ENCODE assay signal across 18 cellular contexts in genomic region chr15:55873024-55873745, GRCh38.
DNase-seq lines count a peak whose midpoint lies in the region; ATAC-seq and TF ChIP-seq lines count a peak whose summit lies in the region.
"Had no signal": no experiment of that assay in that cellular context is flagged by ENCODE, and none has a peak within 500 bp of the region (broad histone marks: within the 10 kb centered on the region; RNA-seq: fewer than 3 reads in every experiment).

No MANE protein-coding gene starts in this region.

- peak in 1 of 2 experiments; percentile 41 for DNase-seq in Caco-2
- peak; percentile 17 to 39 for DNase-seq in fibroblast of lung (ENCODE audit: low read depth in 2 of 2)
- DNase-seq in NCI-H146 treated with DMSO at 0.1 percent for 48 hours (lab: John Stamatoyannopoulos, UW; ENCODE audit: unreplicated experiment): no peak
- DNase-seq in stimulated activated CD8-positive, alpha-beta memory T cell treated with anti-CD3 and anti-CD28 coated beads, Interleukin-4, amount 100 ng/mL, for 48 hours: no peak
- no peak for DNase-seq in AG08395 (ENCODE audit: low spot score)
- DNase-seq: activated naive CD8-positive, alpha-beta T cell treated with anti-CD3 and anti-CD28 coated beads, Interleukin-2, amount 10 ng/mL, durations not matched to agents 7 days and 5 days; activated T-cell treated with anti-CD3 and anti-CD28 coated beads, Interleukin-2, amount 50 U/mL, for 72 hours; caudate nucleus; CD4-positive, alpha-beta memory T cell; effector memory CD4-positive, alpha-beta T cell; EL; foreskin fibroblast; left colon; NCI-H1694 had no signal

- intact Hi-C loops in Caco-2 (cut with micrococcal nuclease; ENCODE audit: unreplicated experiment): no loop called here

- no peak overlapping the region for H2AFZ ChIP-seq in fibroblast of lung (ENCODE audit: low read length)
- H2AFZ ChIP-seq in parathyroid adenoma: peak overlapping the region; percentile 79

- BruUV-seq in Caco-2 (replicated peaks; lab: Mats Ljungman, UMichigan): no TSS peak

- TF ChIP-seq CTCF in Caco-2 (IDR thresholded peaks at IDR 0.05; ENCODE audit: insufficient read depth in 1 of 2, low read depth in 1 of 2, low read length in 1 of 2, severe bottlenecking in 1 of 2, unreplicated experiment in 1 of 2): no peak
- no peak for TF ChIP-seq CTCF in fibroblast of lung (conservative IDR thresholded peaks at IDR 0.05 in 1 of 2, IDR thresholded peaks at IDR 0.05 in 1 of 2; ENCODE audit: low read depth in 1 of 2, low read length in 2 of 2)
- TF ChIP-seq CTCF in parathyroid adenoma (IDR thresholded peaks at IDR 0.05): no peak

- H3K27me3 ChIP-seq in Caco-2 (replicated peaks; ENCODE audit: control insufficient read depth, insufficient read depth, low read length) (no peaks in the 10 kb centered on the region), fibroblast of lung (ENCODE audit: control insufficient read depth, insufficient read depth, low read length) (no peaks in the 10 kb centered on the region), parathyroid adenoma (ENCODE audit: control insufficient read depth, insufficient read depth, low read length) (no peaks in the 10 kb centered on the region)

- no peaks in the 10 kb centered on the region for H3K36me3 ChIP-seq in Caco-2 (ENCODE audit: control insufficient read depth, insufficient read depth, low read length)
- no peaks in the 10 kb centered on the region for H3K36me3 ChIP-seq in fibroblast of lung (ENCODE audit: control insufficient read depth, insufficient read depth, low read length)
- no peaks in the 10 kb centered on the region for H3K36me3 ChIP-seq in parathyroid adenoma (ENCODE audit: control insufficient read depth, insufficient read depth, low read length)

- POLR2A ChIA-PET in Caco-2 (lab: Charles Lee): no interaction called here

- H3K9ac ChIP-seq in fibroblast of lung (ENCODE audit: insufficient read depth, low read length) (no peak overlapping the region), parathyroid adenoma (no peak overlapping the region)

- H4K20me1 ChIP-seq in fibroblast of lung (ENCODE audit: control insufficient read depth, extremely low read depth, insufficient read depth, low read length): no peaks in the 10 kb centered on the region

- H3K4me1 ChIP-seq in Caco-2 (peaks cover 16% of the 10 kb centered on the region), fibroblast of lung (ENCODE audit: control insufficient read depth, extremely low read depth, insufficient read depth, low read length) (no peaks in the 10 kb centered on the region), parathyroid adenoma (no peaks in the 10 kb centered on the region)

- H3K4me3 Mint-ChIP-seq in Caco-2 (ENCODE audit: unreplicated experiment): peak overlapping the region; percentile 27
- H3K4me3 Mint-ChIP-seq: activated naive CD8-positive, alpha-beta T cell treated with anti-CD3 and anti-CD28 coated beads, Interleukin-2, amount 10 ng/mL, durations not matched to agents 7 days and 5 days; activated T-cell treated with anti-CD3 and anti-CD28 coated beads, Interleukin-2, amount 50 U/mL, for 72 hours; CD4-positive, alpha-beta memory T cell had no signal

- H3K36me3 Mint-ChIP-seq in Caco-2 (ENCODE audit: insufficient read depth, unreplicated experiment): no peaks in the 10 kb centered on the region

- H3K9me3 ChIP-seq in Caco-2 (no peaks in the 10 kb centered on the region), fibroblast of lung (ENCODE audit: control insufficient read depth, insufficient read depth, low read depth, low read length) (no peaks in the 10 kb centered on the region), parathyroid adenoma (ENCODE audit: control insufficient read depth, low read length) (no peaks in the 10 kb centered on the region)

- H3K4me3 ChIP-seq in Caco-2 (ENCODE audit: low read depth, low read length) (no peak overlapping the region), fibroblast of lung (replicated peaks in 1 of 4; ENCODE audit: control extremely low read depth in 1 of 4, insufficient read depth in 1 of 4, low read depth in 3 of 4, low read length in 4 of 4) (no peak overlapping the region), parathyroid adenoma (ENCODE audit: low read depth, low read length) (peak overlapping the region; percentile 45)

- ATAC-seq in SK-N-SH treated with all-trans-retinoic acid at 6 μM for 48 hours (peak; percentile 55), HG02970 (IDR thresholded peaks at IDR 0.05; ENCODE audit: low FRiP score, unreplicated experiment) (no peak)
- ATAC-seq: activated T-cell treated with anti-CD3 and anti-CD28 coated beads, Interleukin-2, amount 50 U/mL, for 72 hours; left colon had no signal

- H3K27ac Mint-ChIP-seq in Caco-2 (ENCODE audit: unreplicated experiment): no peak overlapping the region
- H3K27ac Mint-ChIP-seq: activated naive CD8-positive, alpha-beta T cell treated with anti-CD3 and anti-CD28 coated beads, Interleukin-2, amount 10 ng/mL, durations not matched to agents 7 days and 5 days; activated T-cell treated with anti-CD3 and anti-CD28 coated beads, Interleukin-2, amount 50 U/mL, for 72 hours; progenitor cell of endocrine pancreas had no signal

- H3K4me1 Mint-ChIP-seq in Caco-2 (ENCODE audit: low read depth, unreplicated experiment): peaks cover 25% of the 10 kb centered on the region
- H3K4me1 Mint-ChIP-seq: activated naive CD8-positive, alpha-beta T cell treated with anti-CD3 and anti-CD28 coated beads, Interleukin-2, amount 10 ng/mL, durations not matched to agents 7 days and 5 days had no signal

- H3K79me2 ChIP-seq in fibroblast of lung (ENCODE audit: control insufficient read depth, insufficient read depth, low read length) (no peaks in the 10 kb centered on the region), parathyroid adenoma (no peaks in the 10 kb centered on the region)

- CTCF ChIA-PET in Caco-2 (lab: Charles Lee): interaction anchor here (1.2 kb wide), 1 partner anchor 25 kb away, joined by 3 read pairs; no protein-coding TSS in a partner anchor

- H3K4me2 ChIP-seq in fibroblast of lung (ENCODE audit: extremely low read depth, insufficient read depth, low read length) (no peak overlapping the region), parathyroid adenoma (ENCODE audit: low read length) (peak overlapping the region; percentile 70)

- H3K27ac ChIP-seq in fibroblast of lung (ENCODE audit: insufficient read depth, low read length): no peak overlapping the region
- H3K27ac ChIP-seq in parathyroid adenoma: peak overlapping the region; percentile 85

- H3K9me3 Mint-ChIP-seq in Caco-2 (ENCODE audit: unreplicated experiment): no peaks in the 10 kb centered on the region
- H3K9me3 Mint-ChIP-seq: activated naive CD8-positive, alpha-beta T cell treated with anti-CD3 and anti-CD28 coated beads, Interleukin-2, amount 10 ng/mL, durations not matched to agents 7 days and 5 days; activated T-cell treated with anti-CD3 and anti-CD28 coated beads, Interleukin-2, amount 50 U/mL, for 72 hours had no signal

- no peaks in the 10 kb centered on the region for H3K27me3 Mint-ChIP-seq in Caco-2 (ENCODE audit: insufficient read depth, unreplicated experiment)
- H3K27me3 Mint-ChIP-seq: CD4-positive, alpha-beta memory T cell; progenitor cell of endocrine pancreas had no signal

TF ChIP-seq in SK-N-SH treated with all-trans-retinoic acid at 6 μM for 48 hours, 23 proteins besides CTCF, POLR2A, EP300 and RAD21:
- 0 out of 2 replicates have a peak, but pooled peaks have one; percentile 29 for TF ChIP-seq ISL1 (CRISPR knock-in tag; IDR thresholded peaks at IDR 0.05)
- no peak for TF ChIP-seq TOX (CRISPR knock-in tag; IDR thresholded peaks at IDR 0.05; ENCODE audit: borderline replicate concordance)

Comparison
In these comparisons a context has a peak if more than half of its experiments do, and no peak if none do; other contexts are left out.
1. DNase-seq: peak in fibroblast of lung (2 of 2); none in NCI-H146 treated with DMSO at 0.1 percent for 48 hours (single experiment), stimulated activated CD8-positive, alpha-beta memory T cell treated with anti-CD3 and anti-CD28 coated beads, Interleukin-4, amount 100 ng/mL, for 48 hours (single experiment) and AG08395 (single experiment).